In the genomic region with DNA sequence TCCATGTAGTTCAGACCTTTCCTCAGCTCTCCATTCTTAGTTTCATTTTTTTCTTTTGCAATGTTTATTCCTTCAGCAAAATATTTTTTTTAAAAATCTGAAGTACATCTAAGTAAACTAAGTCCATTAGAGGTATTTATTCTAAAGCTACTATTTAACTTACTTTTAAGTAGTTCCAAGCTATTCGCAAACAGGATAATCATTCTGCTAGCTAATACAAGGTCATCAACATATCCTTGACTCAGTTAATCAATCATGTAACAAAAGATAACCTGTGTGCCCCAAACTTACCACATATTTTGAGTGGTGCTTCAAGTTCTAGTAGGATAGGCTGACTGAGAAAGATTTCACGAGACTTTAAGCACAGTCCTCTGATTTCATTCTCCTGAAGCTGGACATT, we compare ENCODE assay signal across 14 cellular contexts.
"Had no signal": no experiment of that assay in that cellular context is flagged by ENCODE, and none has a peak within 500 bp of the region (broad histone marks: within the 10 kb centered on the region; RNA-seq: fewer than 3 reads in every experiment).

No MANE protein-coding gene starts in this region.

- H3K9me3 ChIP-seq: neutrophil, right atrium auricular region, tibial artery, uterus had no signal

- DNase-seq: activated CD8-positive, alpha-beta memory T cell treated with anti-CD3 and anti-CD28 coated beads for 24 hours; activated naive CD4-positive, alpha-beta T cell; activated T-cell treated with anti-CD3 and anti-CD28 coated beads for 4 hours; brain microvascular endothelial cell; hypothalamus; posterior cingulate gyrus; small intestine; tibial artery; uterus had no signal

- H3K4me3 Mint-ChIP-seq: mesothelial cell of epicardium had no signal

- H3K9me3 Mint-ChIP-seq: mesothelial cell of epicardium had no signal

- H3K27ac ChIP-seq: brain microvascular endothelial cell, neutrophil, right atrium auricular region, tibial artery, uterus had no signal

- H3K4me3 ChIP-seq: right atrium auricular region, tibial artery, uterus had no signal

- H3K27me3 ChIP-seq: brain microvascular endothelial cell, neutrophil, right atrium auricular region, tibial artery, uterus had no signal

- ATAC-seq: activated CD4-positive, CD25-positive, alpha-beta regulatory T cell treated with anti-CD3 and anti-CD28 coated beads, Interleukin-2, amount 50 U/mL, for 24 hours; esophagus mucosa had no signal

- H3K27ac Mint-ChIP-seq: mesothelial cell of epicardium had no signal

- H3K36me3 ChIP-seq: uterus had no signal
